ENCODE assay signal across 1 cellular context in the genomic region with DNA sequence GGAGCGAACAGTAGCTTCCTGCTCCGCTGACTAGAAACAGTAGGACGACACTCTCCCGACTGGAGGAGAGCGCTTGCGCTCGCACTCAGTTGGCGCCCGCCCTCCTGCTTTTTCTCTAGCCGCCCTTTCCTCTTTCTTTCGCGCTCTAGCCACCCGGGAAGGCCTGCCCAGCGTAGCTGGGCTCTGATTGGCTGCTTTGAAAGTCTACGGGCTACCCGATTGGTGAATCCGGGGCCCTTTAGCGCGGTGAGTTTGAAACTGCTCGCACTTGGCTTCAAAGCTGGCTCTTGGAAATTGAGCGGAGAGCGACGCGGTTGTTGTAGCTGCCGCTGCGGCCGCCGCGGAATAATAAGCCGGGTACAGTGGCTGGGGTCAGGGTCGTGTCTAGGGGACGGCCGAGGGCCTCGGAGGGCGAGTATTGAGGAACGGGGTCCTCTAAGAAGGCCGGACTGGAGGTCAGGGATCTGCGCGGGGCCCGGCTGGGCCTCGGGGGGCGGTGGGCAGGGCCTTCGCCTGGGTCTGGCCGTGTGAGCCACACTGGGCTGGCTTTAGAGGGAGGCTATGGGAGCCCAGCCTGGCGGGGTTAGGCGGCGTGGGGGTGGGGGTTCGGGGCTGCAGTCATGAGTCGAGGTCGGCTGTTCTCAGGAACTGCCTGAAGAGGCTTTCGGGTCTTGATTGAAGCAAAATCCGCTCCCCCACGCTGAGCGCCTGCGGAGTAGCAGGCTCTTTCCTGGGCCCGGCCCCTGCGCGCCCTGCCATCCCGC.
TF ChIP-seq lines count a peak whose summit lies in the region.

TSS of gene CDK1 (plus strand) at position 265 of the 764 bp plus-strand sequence. CDS start 1,688 bp downstream, outside the sequence.

TF ChIP-seq in HepG2, 621 proteins besides CTCF, POLR2A, EP300 and RAD21 (continued from another document and continues in another):
- TF ChIP-seq ATF2 (CRISPR knock-in tag; IDR thresholded peaks at IDR 0.05) (no peak; the same call in 1 of the 2 replicates), ZNF552 (CRISPR knock-in tag; IDR thresholded peaks at IDR 0.05; ENCODE audit: borderline replicate concordance) (no peak), ZNF646 (CRISPR knock-in tag; IDR thresholded peaks at IDR 0.05) (no peak), PREB (CRISPR knock-in tag; IDR thresholded peaks at IDR 0.05) (no peak), FOSL2 (CRISPR knock-in tag; IDR thresholded peaks at IDR 0.05) (no peak), SATB2 (CRISPR knock-in tag; IDR thresholded peaks at IDR 0.05) (no peak), ZNF83 (CRISPR knock-in tag; IDR thresholded peaks at IDR 0.05; ENCODE audit: borderline replicate concordance) (no peak), PRMT3 (CRISPR knock-in tag; IDR thresholded peaks at IDR 0.05; ENCODE audit: borderline replicate concordance, low read depth) (no peak), ZNF235 (CRISPR knock-in tag; IDR thresholded peaks at IDR 0.05; ENCODE audit: borderline replicate concordance) (no peak), STAT5B (CRISPR knock-in tag; IDR thresholded peaks at IDR 0.05) (no peak), IKZF5 (CRISPR knock-in tag; IDR thresholded peaks at IDR 0.05) (no peak), HOXA7 (CRISPR knock-in tag; IDR thresholded peaks at IDR 0.05) (no peak), TFDP2 (CRISPR knock-in tag; IDR thresholded peaks at IDR 0.05) (peak; percentile 99), ZNF777 (CRISPR knock-in tag; IDR thresholded peaks at IDR 0.05) (0 out of 2 replicates have a peak, but pooled peaks have one; percentile 14), ZNF616 (CRISPR knock-in tag; IDR thresholded peaks at IDR 0.05; ENCODE audit: low read depth) (no peak), ZNF737 (CRISPR knock-in tag; IDR thresholded peaks at IDR 0.05; ENCODE audit: borderline replicate concordance) (no peak), ZFP82 (CRISPR knock-in tag; IDR thresholded peaks at IDR 0.05; ENCODE audit: borderline replicate concordance) (peak; percentile 44; the same call in 1 of the 2 replicates), SETDB1 (CRISPR knock-in tag; IDR thresholded peaks at IDR 0.05; ENCODE audit: borderline replicate concordance) (no peak), ZNF326 (CRISPR knock-in tag; IDR thresholded peaks at IDR 0.05; ENCODE audit: borderline replicate concordance) (no peak), KAT7 (CRISPR knock-in tag; IDR thresholded peaks at IDR 0.05; ENCODE audit: borderline replicate concordance) (peak; percentile 78; the same call in 1 of the 2 replicates), ZSCAN22 (CRISPR knock-in tag; IDR thresholded peaks at IDR 0.05) (no peak), SIN3A (IDR thresholded peaks at IDR 0.05; ENCODE audit: borderline replicate concordance, low read depth, low read length) (peak; percentile 99), JARID2 (CRISPR knock-in tag; IDR thresholded peaks at IDR 0.05; ENCODE audit: insufficient replicate concordance) (no peak), ATF1 (CRISPR knock-in tag; IDR thresholded peaks at IDR 0.05) (peak; percentile 67; the same call in 1 of the 2 replicates)
- TF ChIP-seq, protein P1, sequence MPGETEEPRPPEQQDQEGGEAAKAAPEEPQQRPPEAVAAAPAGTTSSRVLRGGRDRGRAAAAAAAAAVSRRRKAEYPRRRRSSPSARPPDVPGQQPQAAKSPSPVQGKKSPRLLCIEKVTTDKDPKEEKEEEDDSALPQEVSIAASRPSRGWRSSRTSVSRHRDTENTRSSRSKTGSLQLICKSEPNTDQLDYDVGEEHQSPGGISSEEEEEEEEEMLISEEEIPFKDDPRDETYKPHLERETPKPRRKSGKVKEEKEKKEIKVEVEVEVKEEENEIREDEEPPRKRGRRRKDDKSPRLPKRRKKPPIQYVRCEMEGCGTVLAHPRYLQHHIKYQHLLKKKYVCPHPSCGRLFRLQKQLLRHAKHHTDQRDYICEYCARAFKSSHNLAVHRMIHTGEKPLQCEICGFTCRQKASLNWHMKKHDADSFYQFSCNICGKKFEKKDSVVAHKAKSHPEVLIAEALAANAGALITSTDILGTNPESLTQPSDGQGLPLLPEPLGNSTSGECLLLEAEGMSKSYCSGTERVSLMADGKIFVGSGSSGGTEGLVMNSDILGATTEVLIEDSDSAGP (CRISPR knock-in tag; IDR thresholded peaks at IDR 0.05; ENCODE audit: borderline replicate concordance): peak; percentile 44; the same call in 1 of the 2 replicates
- TF ChIP-seq, protein P2, sequence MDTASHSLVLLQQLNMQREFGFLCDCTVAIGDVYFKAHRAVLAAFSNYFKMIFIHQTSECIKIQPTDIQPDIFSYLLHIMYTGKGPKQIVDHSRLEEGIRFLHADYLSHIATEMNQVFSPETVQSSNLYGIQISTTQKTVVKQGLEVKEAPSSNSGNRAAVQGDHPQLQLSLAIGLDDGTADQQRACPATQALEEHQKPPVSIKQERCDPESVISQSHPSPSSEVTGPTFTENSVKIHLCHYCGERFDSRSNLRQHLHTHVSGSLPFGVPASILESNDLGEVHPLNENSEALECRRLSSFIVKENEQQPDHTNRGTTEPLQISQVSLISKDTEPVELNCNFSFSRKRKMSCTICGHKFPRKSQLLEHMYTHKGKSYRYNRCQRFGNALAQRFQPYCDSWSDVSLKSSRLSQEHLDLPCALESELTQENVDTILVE (CRISPR knock-in tag; IDR thresholded peaks at IDR 0.05): no peak
- TF ChIP-seq, protein P3, sequence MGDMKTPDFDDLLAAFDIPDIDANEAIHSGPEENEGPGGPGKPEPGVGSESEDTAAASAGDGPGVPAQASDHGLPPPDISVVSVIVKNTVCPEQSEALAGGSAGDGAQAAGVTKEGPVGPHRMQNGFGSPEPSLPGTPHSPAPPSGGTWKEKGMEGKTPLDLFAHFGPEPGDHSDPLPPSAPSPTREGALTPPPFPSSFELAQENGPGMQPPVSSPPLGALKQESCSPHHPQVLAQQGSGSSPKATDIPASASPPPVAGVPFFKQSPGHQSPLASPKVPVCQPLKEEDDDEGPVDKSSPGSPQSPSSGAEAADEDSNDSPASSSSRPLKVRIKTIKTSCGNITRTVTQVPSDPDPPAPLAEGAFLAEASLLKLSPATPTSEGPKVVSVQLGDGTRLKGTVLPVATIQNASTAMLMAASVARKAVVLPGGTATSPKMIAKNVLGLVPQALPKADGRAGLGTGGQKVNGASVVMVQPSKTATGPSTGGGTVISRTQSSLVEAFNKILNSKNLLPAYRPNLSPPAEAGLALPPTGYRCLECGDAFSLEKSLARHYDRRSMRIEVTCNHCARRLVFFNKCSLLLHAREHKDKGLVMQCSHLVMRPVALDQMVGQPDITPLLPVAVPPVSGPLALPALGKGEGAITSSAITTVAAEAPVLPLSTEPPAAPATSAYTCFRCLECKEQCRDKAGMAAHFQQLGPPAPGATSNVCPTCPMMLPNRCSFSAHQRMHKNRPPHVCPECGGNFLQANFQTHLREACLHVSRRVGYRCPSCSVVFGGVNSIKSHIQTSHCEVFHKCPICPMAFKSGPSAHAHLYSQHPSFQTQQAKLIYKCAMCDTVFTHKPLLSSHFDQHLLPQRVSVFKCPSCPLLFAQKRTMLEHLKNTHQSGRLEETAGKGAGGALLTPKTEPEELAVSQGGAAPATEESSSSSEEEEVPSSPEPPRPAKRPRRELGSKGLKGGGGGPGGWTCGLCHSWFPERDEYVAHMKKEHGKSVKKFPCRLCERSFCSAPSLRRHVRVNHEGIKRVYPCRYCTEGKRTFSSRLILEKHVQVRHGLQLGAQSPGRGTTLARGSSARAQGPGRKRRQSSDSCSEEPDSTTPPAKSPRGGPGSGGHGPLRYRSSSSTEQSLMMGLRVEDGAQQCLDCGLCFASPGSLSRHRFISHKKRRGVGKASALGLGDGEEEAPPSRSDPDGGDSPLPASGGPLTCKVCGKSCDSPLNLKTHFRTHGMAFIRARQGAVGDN (CRISPR knock-in tag; IDR thresholded peaks at IDR 0.05): peak; percentile 76
- TF ChIP-seq, protein P4, sequence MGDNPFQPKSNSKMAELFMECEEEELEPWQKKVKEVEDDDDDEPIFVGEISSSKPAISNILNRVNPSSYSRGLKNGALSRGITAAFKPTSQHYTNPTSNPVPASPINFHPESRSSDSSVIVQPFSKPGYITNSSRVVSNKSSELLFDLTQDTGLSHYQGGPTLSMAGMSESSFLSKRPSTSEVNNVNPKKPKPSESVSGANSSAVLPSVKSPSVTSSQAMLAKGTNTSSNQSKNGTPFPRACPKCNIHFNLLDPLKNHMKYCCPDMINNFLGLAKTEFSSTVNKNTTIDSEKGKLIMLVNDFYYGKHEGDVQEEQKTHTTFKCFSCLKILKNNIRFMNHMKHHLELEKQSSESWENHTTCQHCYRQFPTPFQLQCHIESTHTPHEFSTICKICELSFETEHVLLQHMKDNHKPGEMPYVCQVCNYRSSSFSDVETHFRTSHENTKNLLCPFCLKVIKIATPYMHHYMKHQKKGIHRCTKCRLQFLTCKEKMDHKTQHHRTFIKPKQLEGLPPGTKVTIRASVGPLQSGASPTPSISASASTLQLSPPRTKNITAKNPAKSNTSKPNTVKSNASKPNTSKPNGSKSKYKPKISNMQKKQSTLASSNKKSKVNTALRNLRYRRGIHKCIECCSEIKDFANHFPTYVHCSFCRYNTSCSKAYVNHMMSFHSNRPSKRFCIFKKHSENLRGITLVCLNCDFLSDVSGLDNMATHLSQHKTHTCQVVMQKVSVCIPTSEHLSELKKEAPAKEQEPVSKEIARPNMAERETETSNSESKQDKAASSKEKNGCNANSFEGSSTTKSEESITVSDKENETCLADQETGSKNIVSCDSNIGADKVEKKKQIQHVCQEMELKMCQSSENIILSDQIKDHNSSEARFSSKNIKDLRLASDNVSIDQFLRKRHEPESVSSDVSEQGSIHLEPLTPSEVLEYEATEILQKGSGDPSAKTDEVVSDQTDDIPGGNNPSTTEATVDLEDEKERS (CRISPR knock-in tag; IDR thresholded peaks at IDR 0.05): no peak
